Comparison of ENCODE assay signal across 9 cellular contexts in genomic region chr7:42831051-42831952, GRCh38.
A peak's percentile ranks its signal among the peaks of the same experiment; 100 is the strongest.
DNase-seq lines count a peak whose midpoint lies in the region; ATAC-seq, FAIRE-seq and TF ChIP-seq lines count a peak whose summit lies in the region.
"Had no signal": no experiment of that assay in that cellular context is flagged by ENCODE, and none has a peak within 500 bp of the region (broad histone marks: within the 10 kb centered on the region; RNA-seq: fewer than 3 reads in every experiment).

No MANE protein-coding gene starts in this region.

- H3K4me2 ChIP-seq in GM12878 (ENCODE audit: control insufficient read depth, insufficient read depth) = no peak overlapping the region

- H3K27ac ChIP-seq in ACC112 (ENCODE audit: low read depth, low read length) (no peak overlapping the region), GM12878 (ENCODE audit: control insufficient read depth, insufficient read depth) (no peak overlapping the region), suprapubic skin (no peak overlapping the region)

- no peaks in the 10 kb centered on the region for H3K27me3 ChIP-seq in ACC112 (ENCODE audit: insufficient read depth, low read length)
- no peaks in the 10 kb centered on the region; a peak in 1 of 4 replicates for H3K27me3 ChIP-seq in GM12878 (replicated peaks in 1 of 2; ENCODE audit: control insufficient read depth in 2 of 2, insufficient read depth in 2 of 2, low read length in 1 of 2)
- no peaks in the 10 kb centered on the region for H3K27me3 ChIP-seq in suprapubic skin

- H3K9ac ChIP-seq in GM12878 (ENCODE audit: control insufficient read depth, insufficient read depth, low read length) = no peak overlapping the region

- TF ChIP-seq EP300 in GM12878 (IDR thresholded peaks at IDR 0.05; ENCODE audit: borderline replicate concordance in 1 of 2, control insufficient read depth in 1 of 2, low read depth in 2 of 2, low read length in 2 of 2) (no peak), suprapubic skin (IDR thresholded peaks at IDR 0.05) (no peak)

- peaks cover 16% of the 10 kb centered on the region for H3K4me1 Mint-ChIP-seq in HFFc6 (ENCODE audit: low read depth)

- BruUV-seq in GM12878 (replicated peaks; lab: Mats Ljungman, UMichigan) = no TSS peak

- peak overlapping the region; percentile 43; the same call in 1 of the 2 replicates for H3K4me3 ChIP-seq in ACC112 (ENCODE audit: low read depth, low read length)
- H3K4me3 ChIP-seq in GM12878 = no peak overlapping the region
- H3K4me3 ChIP-seq in suprapubic skin = no peak overlapping the region

- POLR2A ChIA-PET in GM12878 (lab: Charles Lee) = no interaction called here

- SMC1A ChIA-PET in GM12878 (lab: Charles Lee; ENCODE audit: uncharacterized antibody, unreplicated experiment) = interaction anchor here (0.6 kb wide), 1 partner anchor 1098 kb away, joined by 3 read pairs; no protein-coding TSS in a partner anchor

- ATAC-seq in GM12878 (peak; percentile 52; the same call in 2 of the 3 replicates), GM18519 (IDR thresholded peaks at IDR 0.05; ENCODE audit: low FRiP score, unreplicated experiment) (no peak)

- H3K36me3 ChIP-seq in ACC112 (ENCODE audit: insufficient read depth, low read length) (no peaks in the 10 kb centered on the region), GM12878 (ENCODE audit: control insufficient read depth in 2 of 2, insufficient read depth in 2 of 2, low read length in 1 of 2) (no peaks in the 10 kb centered on the region), suprapubic skin (no peaks in the 10 kb centered on the region)

- H3K9me3 ChIP-seq in GM12878 (replicated peaks; ENCODE audit: control insufficient read depth, insufficient read depth, low read length) (no peaks in the 10 kb centered on the region), suprapubic skin (no peaks in the 10 kb centered on the region)

- H3K27me3 Mint-ChIP-seq in HFFc6 (ENCODE audit: insufficient read depth) = peaks cover 11% of the 10 kb centered on the region

- RAD21 ChIA-PET in GM12878 (lab: Charles Lee; ENCODE audit: unreplicated experiment) = interaction anchor here (0.6 to 1.0 kb wide), 3 partner anchors 623 to 891 kb away, joined by 3 read pairs; no protein-coding TSS in a partner anchor

- H2AFZ ChIP-seq in ACC112 (ENCODE audit: low read length, unreplicated experiment) = peak overlapping the region; percentile 21
- H2AFZ ChIP-seq in GM12878 (ENCODE audit: control insufficient read depth, low read depth, low read length) = no peak overlapping the region

- H3K79me2 ChIP-seq in ACC112 (ENCODE audit: control insufficient read depth, insufficient read depth, low read length, unreplicated experiment) (no peaks in the 10 kb centered on the region), GM12878 (ENCODE audit: control insufficient read depth, insufficient read depth, low read length) (no peaks in the 10 kb centered on the region)

- H3K27ac Mint-ChIP-seq in HFFc6 = no peak overlapping the region

- TF ChIP-seq RAD21 in GM12878 (IDR thresholded peaks at IDR 0.05; ENCODE audit: insufficient read depth, low read depth, low read length) = peak; percentile 30

- H3K36me3 Mint-ChIP-seq in HFFc6 (ENCODE audit: low read depth) = no peaks in the 10 kb centered on the region

- H3K4me1 ChIP-seq in ACC112 (ENCODE audit: control insufficient read depth, insufficient read depth, low read length, unreplicated experiment) = no peaks in the 10 kb centered on the region
- no peaks in the 10 kb centered on the region for H3K4me1 ChIP-seq in GM12878 (ENCODE audit: control insufficient read depth, insufficient read depth, low read length)
- H3K4me1 ChIP-seq in suprapubic skin = peaks cover 21% of the 10 kb centered on the region

- TF ChIP-seq POLR2A in GM12878 (IDR thresholded peaks at IDR 0.05; ENCODE audit: low read depth, low read length) (no peak), suprapubic skin (IDR thresholded peaks at IDR 0.05) (no peak)

- H4K20me1 ChIP-seq in GM12878 (ENCODE audit: control insufficient read depth, insufficient read depth) = no peaks in the 10 kb centered on the region

- intact Hi-C loops in GM12878 (cut with micrococcal nuclease; ENCODE audit: unreplicated experiment) = no loop called here

- in situ Hi-C loops in GM12878 (cut with MboI) = no loop called here

- CTCF ChIA-PET in GM12878 (lab: Yijun Ruan, JAX) = interaction anchor here (1.0 to 2.4 kb wide), 3 partner anchors 45 to 888 kb away, joined by 3 to 9 read pairs (median 3); no protein-coding TSS in a partner anchor

- H3K9me3 Mint-ChIP-seq in HFFc6 = no peaks in the 10 kb centered on the region

- TF ChIP-seq CTCF in HFFc6 (IDR thresholded peaks at IDR 0.05) (peak; percentile 75), GM12878 (IDR thresholded peaks at IDR 0.05 in 2 of 3, conservative IDR thresholded peaks at IDR 0.05 in 1 of 3; ENCODE audit: control insufficient read depth in 2 of 3, extremely low read depth in 1 of 3, insufficient read depth in 1 of 3, low read depth in 3 of 3, low read length in 3 of 3) (peak; percentile 16 to 46 (median 22); a peak in 4 of 6 replicates), suprapubic skin (IDR thresholded peaks at IDR 0.05) (peak; percentile 19 to 50)

- H3K4me3 Mint-ChIP-seq in HFFc6 = no peak overlapping the region

- 16% methylated on average over 7 of the region's 7 CpGs for WGBS in GM12878 (ENCODE audit: insufficient coverage, insufficient replicate concordance, low lambda C conversion rate, missing lambda C conversion rate)
- WGBS in suprapubic skin = 30% methylated on average over 7 of the region's 7 CpGs

- DNase-seq in HFFc6 (no peak), GM12878 (ENCODE audit: low read depth, low spot score) (no peak), islet precursor cell (peak; percentile 63), suprapubic skin (ENCODE audit: low spot score in 2 of 2) (no peak), NCI-H2107 (lab: John Stamatoyannopoulos, UW) (no peak), NCI-H510A (lab: John Stamatoyannopoulos, UW) (no peak)

- no peak for FAIRE-seq in GM12878 (lab: Jason Lieb, UNC)
- FAIRE-seq: GM18507 had no signal

TF ChIP-seq in GM12878, 131 proteins besides CTCF, POLR2A, EP300 and RAD21:
- TF ChIP-seq SMC3 (IDR thresholded peaks at IDR 0.05; ENCODE audit: borderline replicate concordance, low read length) (peak; percentile 27; the same call in 1 of the 2 replicates), JUNB (IDR thresholded peaks at IDR 0.05) (no peak), SIX5 (IDR thresholded peaks at IDR 0.05; ENCODE audit: low read depth, low read length, severe bottlenecking) (no peak)

Comparison
In these comparisons a context has a peak if more than half of its experiments do, and no peak if none do; other contexts are left out.
1. CTCF ChIP-seq: peak in every context shown above with its lines; median percentile 75 in HFFc6; 34 in suprapubic skin; 22 in GM12878.